Comparison of ENCODE assay signal across 1 cellular context in the genomic region with DNA sequence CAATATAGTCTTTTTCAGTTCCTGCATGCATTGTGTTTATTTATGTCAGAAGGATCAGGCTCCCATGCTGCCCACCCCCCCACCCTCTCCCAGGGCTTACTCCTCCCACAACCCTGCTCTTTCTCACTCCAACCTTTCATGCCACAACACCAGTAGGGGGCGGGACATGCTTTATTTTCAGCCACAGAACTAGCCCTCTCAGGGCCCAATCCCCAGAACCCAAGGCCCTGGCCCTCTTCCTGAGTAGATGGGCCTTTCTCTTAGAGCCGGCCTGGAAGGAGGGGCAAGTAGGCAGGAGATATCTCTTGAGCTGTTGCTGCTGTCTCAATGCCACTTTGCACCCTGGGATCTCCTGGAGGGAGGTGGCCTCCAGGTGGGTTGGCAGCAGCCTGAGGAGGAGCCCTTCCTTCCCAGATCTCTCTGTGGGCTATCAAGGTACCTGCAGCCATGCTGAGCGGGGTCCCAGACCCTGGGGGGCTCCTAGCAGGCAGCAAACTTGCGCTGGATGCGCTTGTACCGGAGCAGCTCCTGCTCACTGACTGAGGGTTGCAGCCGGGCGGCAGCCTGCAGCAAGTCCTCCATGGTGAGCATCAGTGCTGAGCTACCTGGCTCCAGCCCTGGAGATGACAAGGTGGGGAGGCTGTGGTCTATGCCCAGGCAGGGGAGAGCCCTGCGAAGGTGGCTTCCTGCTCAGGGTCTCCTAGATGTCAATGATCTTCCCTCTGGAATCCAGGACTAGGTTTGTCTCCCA.
TF ChIP-seq lines count a peak whose summit lies in the region.

No MANE protein-coding gene starts in this region.

TF ChIP-seq in K562, 482 proteins besides CTCF, POLR2A, EP300 and RAD21 (continued from another document and continues in another):
- TF ChIP-seq, protein P1, sequence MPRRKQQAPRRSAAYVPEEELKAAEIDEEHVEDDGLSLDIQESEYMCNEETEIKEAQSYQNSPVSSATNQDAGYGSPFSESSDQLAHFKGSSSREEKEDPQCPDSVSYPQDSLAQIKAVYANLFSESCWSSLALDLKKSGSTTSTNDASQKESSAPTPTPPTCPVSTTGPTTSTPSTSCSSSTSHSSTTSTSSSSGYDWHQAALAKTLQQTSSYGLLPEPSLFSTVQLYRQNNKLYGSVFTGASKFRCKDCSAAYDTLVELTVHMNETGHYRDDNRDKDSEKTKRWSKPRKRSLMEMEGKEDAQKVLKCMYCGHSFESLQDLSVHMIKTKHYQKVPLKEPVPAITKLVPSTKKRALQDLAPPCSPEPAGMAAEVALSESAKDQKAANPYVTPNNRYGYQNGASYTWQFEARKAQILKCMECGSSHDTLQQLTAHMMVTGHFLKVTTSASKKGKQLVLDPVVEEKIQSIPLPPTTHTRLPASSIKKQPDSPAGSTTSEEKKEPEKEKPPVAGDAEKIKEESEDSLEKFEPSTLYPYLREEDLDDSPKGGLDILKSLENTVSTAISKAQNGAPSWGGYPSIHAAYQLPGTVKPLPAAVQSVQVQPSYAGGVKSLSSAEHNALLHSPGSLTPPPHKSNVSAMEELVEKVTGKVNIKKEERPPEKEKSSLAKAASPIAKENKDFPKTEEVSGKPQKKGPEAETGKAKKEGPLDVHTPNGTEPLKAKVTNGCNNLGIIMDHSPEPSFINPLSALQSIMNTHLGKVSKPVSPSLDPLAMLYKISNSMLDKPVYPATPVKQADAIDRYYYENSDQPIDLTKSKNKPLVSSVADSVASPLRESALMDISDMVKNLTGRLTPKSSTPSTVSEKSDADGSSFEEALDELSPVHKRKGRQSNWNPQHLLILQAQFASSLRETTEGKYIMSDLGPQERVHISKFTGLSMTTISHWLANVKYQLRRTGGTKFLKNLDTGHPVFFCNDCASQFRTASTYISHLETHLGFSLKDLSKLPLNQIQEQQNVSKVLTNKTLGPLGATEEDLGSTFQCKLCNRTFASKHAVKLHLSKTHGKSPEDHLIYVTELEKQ (CRISPR knock-in tag; IDR thresholded peaks at IDR 0.05), result no peak
- TF ChIP-seq, protein P2, sequence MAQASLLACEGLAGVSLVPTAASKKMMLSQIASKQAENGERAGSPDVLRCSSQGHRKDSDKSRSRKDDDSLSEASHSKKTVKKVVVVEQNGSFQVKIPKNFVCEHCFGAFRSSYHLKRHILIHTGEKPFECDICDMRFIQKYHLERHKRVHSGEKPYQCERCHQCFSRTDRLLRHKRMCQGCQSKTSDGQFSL (CRISPR knock-in tag; IDR thresholded peaks at IDR 0.05), result peak; percentile 11; the same call in 1 of the 2 replicates
- TF ChIP-seq, protein P2 (tag; IDR thresholded peaks at IDR 0.05), result peak in 1 of 2 experiments; percentile 12; a peak in 2 of 4 replicates
- TF ChIP-seq CCNT2 (IDR thresholded peaks at IDR 0.05; ENCODE audit: borderline replicate concordance, extremely low read depth, insufficient read length, low read depth, low read length), result no peak
- TF ChIP-seq, protein P3, sequence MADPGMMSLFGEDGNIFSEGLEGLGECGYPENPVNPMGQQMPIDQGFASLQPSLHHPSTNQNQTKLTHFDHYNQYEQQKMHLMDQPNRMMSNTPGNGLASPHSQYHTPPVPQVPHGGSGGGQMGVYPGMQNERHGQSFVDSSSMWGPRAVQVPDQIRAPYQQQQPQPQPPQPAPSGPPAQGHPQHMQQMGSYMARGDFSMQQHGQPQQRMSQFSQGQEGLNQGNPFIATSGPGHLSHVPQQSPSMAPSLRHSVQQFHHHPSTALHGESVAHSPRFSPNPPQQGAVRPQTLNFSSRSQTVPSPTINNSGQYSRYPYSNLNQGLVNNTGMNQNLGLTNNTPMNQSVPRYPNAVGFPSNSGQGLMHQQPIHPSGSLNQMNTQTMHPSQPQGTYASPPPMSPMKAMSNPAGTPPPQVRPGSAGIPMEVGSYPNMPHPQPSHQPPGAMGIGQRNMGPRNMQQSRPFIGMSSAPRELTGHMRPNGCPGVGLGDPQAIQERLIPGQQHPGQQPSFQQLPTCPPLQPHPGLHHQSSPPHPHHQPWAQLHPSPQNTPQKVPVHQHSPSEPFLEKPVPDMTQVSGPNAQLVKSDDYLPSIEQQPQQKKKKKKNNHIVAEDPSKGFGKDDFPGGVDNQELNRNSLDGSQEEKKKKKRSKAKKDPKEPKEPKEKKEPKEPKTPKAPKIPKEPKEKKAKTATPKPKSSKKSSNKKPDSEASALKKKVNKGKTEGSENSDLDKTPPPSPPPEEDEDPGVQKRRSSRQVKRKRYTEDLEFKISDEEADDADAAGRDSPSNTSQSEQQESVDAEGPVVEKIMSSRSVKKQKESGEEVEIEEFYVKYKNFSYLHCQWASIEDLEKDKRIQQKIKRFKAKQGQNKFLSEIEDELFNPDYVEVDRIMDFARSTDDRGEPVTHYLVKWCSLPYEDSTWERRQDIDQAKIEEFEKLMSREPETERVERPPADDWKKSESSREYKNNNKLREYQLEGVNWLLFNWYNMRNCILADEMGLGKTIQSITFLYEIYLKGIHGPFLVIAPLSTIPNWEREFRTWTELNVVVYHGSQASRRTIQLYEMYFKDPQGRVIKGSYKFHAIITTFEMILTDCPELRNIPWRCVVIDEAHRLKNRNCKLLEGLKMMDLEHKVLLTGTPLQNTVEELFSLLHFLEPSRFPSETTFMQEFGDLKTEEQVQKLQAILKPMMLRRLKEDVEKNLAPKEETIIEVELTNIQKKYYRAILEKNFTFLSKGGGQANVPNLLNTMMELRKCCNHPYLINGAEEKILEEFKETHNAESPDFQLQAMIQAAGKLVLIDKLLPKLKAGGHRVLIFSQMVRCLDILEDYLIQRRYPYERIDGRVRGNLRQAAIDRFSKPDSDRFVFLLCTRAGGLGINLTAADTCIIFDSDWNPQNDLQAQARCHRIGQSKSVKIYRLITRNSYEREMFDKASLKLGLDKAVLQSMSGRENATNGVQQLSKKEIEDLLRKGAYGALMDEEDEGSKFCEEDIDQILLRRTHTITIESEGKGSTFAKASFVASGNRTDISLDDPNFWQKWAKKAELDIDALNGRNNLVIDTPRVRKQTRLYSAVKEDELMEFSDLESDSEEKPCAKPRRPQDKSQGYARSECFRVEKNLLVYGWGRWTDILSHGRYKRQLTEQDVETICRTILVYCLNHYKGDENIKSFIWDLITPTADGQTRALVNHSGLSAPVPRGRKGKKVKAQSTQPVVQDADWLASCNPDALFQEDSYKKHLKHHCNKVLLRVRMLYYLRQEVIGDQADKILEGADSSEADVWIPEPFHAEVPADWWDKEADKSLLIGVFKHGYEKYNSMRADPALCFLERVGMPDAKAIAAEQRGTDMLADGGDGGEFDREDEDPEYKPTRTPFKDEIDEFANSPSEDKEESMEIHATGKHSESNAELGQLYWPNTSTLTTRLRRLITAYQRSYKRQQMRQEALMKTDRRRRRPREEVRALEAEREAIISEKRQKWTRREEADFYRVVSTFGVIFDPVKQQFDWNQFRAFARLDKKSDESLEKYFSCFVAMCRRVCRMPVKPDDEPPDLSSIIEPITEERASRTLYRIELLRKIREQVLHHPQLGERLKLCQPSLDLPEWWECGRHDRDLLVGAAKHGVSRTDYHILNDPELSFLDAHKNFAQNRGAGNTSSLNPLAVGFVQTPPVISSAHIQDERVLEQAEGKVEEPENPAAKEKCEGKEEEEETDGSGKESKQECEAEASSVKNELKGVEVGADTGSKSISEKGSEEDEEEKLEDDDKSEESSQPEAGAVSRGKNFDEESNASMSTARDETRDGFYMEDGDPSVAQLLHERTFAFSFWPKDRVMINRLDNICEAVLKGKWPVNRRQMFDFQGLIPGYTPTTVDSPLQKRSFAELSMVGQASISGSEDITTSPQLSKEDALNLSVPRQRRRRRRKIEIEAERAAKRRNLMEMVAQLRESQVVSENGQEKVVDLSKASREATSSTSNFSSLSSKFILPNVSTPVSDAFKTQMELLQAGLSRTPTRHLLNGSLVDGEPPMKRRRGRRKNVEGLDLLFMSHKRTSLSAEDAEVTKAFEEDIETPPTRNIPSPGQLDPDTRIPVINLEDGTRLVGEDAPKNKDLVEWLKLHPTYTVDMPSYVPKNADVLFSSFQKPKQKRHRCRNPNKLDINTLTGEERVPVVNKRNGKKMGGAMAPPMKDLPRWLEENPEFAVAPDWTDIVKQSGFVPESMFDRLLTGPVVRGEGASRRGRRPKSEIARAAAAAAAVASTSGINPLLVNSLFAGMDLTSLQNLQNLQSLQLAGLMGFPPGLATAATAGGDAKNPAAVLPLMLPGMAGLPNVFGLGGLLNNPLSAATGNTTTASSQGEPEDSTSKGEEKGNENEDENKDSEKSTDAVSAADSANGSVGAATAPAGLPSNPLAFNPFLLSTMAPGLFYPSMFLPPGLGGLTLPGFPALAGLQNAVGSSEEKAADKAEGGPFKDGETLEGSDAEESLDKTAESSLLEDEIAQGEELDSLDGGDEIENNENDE (IDR thresholded peaks at IDR 0.05; ENCODE audit: low read depth, low read length), result no peak
- TF ChIP-seq CBX8 (IDR thresholded peaks at IDR 0.05; ENCODE audit: borderline replicate concordance, extremely low read depth, low read depth, low read length, poor library complexity, severe bottlenecking), result no peak
- TF ChIP-seq, protein P4, sequence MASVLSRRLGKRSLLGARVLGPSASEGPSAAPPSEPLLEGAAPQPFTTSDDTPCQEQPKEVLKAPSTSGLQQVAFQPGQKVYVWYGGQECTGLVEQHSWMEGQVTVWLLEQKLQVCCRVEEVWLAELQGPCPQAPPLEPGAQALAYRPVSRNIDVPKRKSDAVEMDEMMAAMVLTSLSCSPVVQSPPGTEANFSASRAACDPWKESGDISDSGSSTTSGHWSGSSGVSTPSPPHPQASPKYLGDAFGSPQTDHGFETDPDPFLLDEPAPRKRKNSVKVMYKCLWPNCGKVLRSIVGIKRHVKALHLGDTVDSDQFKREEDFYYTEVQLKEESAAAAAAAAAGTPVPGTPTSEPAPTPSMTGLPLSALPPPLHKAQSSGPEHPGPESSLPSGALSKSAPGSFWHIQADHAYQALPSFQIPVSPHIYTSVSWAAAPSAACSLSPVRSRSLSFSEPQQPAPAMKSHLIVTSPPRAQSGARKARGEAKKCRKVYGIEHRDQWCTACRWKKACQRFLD (CRISPR knock-in tag; IDR thresholded peaks at IDR 0.05), result no peak
- TF ChIP-seq ZNF444 (CRISPR knock-in tag; IDR thresholded peaks at IDR 0.05), result no peak
- no peak for TF ChIP-seq THRAP3 (IDR thresholded peaks at IDR 0.05; ENCODE audit: borderline replicate concordance)
- TF ChIP-seq, protein P5, sequence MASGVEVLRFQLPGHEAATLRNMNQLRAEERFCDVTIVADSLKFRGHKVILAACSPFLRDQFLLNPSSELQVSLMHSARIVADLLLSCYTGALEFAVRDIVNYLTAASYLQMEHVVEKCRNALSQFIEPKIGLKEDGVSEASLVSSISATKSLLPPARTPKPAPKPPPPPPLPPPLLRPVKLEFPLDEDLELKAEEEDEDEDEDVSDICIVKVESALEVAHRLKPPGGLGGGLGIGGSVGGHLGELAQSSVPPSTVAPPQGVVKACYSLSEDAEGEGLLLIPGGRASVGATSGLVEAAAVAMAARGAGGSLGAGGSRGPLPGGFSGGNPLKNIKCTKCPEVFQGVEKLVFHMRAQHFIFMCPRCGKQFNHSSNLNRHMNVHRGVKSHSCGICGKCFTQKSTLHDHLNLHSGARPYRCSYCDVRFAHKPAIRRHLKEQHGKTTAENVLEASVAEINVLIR (CRISPR knock-in tag; IDR thresholded peaks at IDR 0.05), result no peak
- no peak for TF ChIP-seq HSF4 (CRISPR knock-in tag; IDR thresholded peaks at IDR 0.05; ENCODE audit: borderline replicate concordance)
- TF ChIP-seq, protein P6, sequence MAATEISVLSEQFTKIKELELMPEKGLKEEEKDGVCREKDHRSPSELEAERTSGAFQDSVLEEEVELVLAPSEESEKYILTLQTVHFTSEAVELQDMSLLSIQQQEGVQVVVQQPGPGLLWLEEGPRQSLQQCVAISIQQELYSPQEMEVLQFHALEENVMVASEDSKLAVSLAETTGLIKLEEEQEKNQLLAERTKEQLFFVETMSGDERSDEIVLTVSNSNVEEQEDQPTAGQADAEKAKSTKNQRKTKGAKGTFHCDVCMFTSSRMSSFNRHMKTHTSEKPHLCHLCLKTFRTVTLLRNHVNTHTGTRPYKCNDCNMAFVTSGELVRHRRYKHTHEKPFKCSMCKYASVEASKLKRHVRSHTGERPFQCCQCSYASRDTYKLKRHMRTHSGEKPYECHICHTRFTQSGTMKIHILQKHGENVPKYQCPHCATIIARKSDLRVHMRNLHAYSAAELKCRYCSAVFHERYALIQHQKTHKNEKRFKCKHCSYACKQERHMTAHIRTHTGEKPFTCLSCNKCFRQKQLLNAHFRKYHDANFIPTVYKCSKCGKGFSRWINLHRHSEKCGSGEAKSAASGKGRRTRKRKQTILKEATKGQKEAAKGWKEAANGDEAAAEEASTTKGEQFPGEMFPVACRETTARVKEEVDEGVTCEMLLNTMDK (IDR thresholded peaks at IDR 0.05; ENCODE audit: borderline replicate concordance, insufficient read depth, low read depth, low read length, poor library complexity, severe bottlenecking), result peak; percentile 61
- no peak for TF ChIP-seq SMARCB1 (IDR thresholded peaks at IDR 0.05; ENCODE audit: insufficient read length, low read depth)
- TF ChIP-seq LARP7 (IDR thresholded peaks at IDR 0.05), result no peak
- no peak for TF ChIP-seq GTF2F1 (IDR thresholded peaks at IDR 0.05; ENCODE audit: low read depth, low read length)
- TF ChIP-seq, protein P7, sequence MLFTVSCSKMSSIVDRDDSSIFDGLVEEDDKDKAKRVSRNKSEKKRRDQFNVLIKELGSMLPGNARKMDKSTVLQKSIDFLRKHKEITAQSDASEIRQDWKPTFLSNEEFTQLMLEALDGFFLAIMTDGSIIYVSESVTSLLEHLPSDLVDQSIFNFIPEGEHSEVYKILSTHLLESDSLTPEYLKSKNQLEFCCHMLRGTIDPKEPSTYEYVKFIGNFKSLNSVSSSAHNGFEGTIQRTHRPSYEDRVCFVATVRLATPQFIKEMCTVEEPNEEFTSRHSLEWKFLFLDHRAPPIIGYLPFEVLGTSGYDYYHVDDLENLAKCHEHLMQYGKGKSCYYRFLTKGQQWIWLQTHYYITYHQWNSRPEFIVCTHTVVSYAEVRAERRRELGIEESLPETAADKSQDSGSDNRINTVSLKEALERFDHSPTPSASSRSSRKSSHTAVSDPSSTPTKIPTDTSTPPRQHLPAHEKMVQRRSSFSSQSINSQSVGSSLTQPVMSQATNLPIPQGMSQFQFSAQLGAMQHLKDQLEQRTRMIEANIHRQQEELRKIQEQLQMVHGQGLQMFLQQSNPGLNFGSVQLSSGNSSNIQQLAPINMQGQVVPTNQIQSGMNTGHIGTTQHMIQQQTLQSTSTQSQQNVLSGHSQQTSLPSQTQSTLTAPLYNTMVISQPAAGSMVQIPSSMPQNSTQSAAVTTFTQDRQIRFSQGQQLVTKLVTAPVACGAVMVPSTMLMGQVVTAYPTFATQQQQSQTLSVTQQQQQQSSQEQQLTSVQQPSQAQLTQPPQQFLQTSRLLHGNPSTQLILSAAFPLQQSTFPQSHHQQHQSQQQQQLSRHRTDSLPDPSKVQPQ (CRISPR knock-in tag; IDR thresholded peaks at IDR 0.05; ENCODE audit: borderline replicate concordance), result no peak
- TF ChIP-seq LEF1 (IDR thresholded peaks at IDR 0.05), result no peak
- 0 out of 2 replicates have a peak, but pooled peaks have one; percentile 27 for TF ChIP-seq JUND (IDR thresholded peaks at IDR 0.05; ENCODE audit: borderline replicate concordance, low read depth, low read length)
- no peak for TF ChIP-seq JUND (tag; IDR thresholded peaks at IDR 0.05; ENCODE audit: borderline replicate concordance, low read depth, low read length)
- TF ChIP-seq, protein P8, sequence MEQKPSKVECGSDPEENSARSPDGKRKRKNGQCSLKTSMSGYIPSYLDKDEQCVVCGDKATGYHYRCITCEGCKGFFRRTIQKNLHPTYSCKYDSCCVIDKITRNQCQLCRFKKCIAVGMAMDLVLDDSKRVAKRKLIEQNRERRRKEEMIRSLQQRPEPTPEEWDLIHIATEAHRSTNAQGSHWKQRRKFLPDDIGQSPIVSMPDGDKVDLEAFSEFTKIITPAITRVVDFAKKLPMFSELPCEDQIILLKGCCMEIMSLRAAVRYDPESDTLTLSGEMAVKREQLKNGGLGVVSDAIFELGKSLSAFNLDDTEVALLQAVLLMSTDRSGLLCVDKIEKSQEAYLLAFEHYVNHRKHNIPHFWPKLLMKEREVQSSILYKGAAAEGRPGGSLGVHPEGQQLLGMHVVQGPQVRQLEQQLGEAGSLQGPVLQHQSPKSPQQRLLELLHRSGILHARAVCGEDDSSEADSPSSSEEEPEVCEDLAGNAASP (IDR thresholded peaks at IDR 0.05), result no peak
